18 cellular contexts compared by ENCODE assay signal in the genomic region with DNA sequence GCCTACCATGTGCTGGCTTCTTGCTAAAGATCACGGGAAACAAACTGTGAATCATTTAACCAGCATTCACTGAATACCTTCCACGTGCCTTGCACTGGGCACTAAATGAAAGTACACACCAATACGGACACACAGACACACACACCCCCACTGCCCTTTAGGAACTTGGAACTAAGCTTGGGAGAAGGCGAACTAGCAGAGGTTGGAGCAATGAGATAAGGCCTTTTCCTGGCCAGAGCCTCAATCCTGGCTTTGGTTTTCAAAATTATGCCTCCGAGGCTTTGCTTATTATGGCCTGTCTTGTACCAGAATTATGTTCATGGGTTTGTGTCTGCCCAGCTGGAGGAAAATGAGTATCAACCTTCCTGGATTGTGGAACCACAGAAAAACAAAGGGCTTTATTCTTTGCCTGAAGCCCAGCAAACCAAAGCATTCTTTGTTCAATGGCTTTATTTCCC. TPM values are rescaled to one million over a fixed set of nuclear protein-coding genes. Genes with fewer than 3 reads are reported as not detected.
DNase-seq lines count a peak whose midpoint lies in the region; ATAC-seq and TF ChIP-seq lines count a peak whose summit lies in the region.
"Had no signal": no experiment of that assay in that cellular context is flagged by ENCODE, and none has a peak within 500 bp of the region (broad histone marks: within the 10 kb centered on the region; RNA-seq: fewer than 3 reads in every experiment).

No MANE protein-coding gene starts in this region.

- 31% methylated on average over 5 of the region's 5 CpGs for WGBS in liver

- H3K9ac ChIP-seq in liver (ENCODE audit: low read depth in 1 of 2, low read length in 2 of 2) = peak overlapping the region; percentile 5 to 84

- H3K36me3 ChIP-seq in liver (ENCODE audit: control insufficient read depth in 4 of 4, insufficient read depth in 3 of 4, low read depth in 1 of 4, low read length in 3 of 4) = peaks cover 0 to 9% (median 6%) of the 10 kb centered on the region in 4 donors
- H3K36me3 ChIP-seq: lower lobe of right lung had no signal

- H3K4me1 ChIP-seq in liver (ENCODE audit: control insufficient read depth in 4 of 4, insufficient read depth in 4 of 4, low read length in 3 of 4) = peaks cover 1 to 9% (median 6%) of the 10 kb centered on the region in 4 donors
- H3K4me1 ChIP-seq: lower lobe of right lung had no signal

- peak; percentile 58 for DNase-seq in amniotic epithelial cell (ENCODE audit: low read depth)
- DNase-seq in fibroblast of the aortic adventitia (ENCODE audit: low read depth) = peak; percentile 33
- peak; percentile 87 for DNase-seq in superior temporal gyrus (ENCODE audit: extremely low spot score)
- DNase-seq in NCI-H2171 treated with DMSO at 0.1 percent for 48 hours (lab: John Stamatoyannopoulos, UW) = no peak
- DNase-seq in stimulated activated CD4-positive, alpha-beta T cell treated with anti-CD3 and anti-CD28 coated beads, Interleukin-2, amount 100 ng/mL, for 48 hours = no peak
- DNase-seq: activated CD4-positive, alpha-beta T cell treated with anti-CD3 and anti-CD28 coated beads for 36 hours; activated CD8-positive, alpha-beta memory T cell treated with anti-CD3 and anti-CD28 coated beads, Interleukin-2, amount 50 U/mL, for 4 hours; AML-193; GF-D8; Kasumi-1; lower lobe of right lung; naive thymus-derived CD4-positive, alpha-beta T cell; NCI-H1694; NCI-H446; SHP77; stimulated activated CD4-positive, alpha-beta T cell treated with anti-CD3 and anti-CD28 coated beads, Interleukin-1b, Interleukin-23, amount 100 ng/mL, for 48 hours had no signal

- H3K4me3 ChIP-seq in fibroblast of the aortic adventitia (ENCODE audit: low read depth, low read length) (no peak overlapping the region), liver (ENCODE audit: low read depth in 1 of 3, low read length in 3 of 3) (no peak overlapping the region)
- H3K4me3 ChIP-seq: lower lobe of right lung had no signal

- no peak for ATAC-seq in HG03135 (IDR thresholded peaks at IDR 0.05; ENCODE audit: unreplicated experiment)
- ATAC-seq: activated CD4-positive, alpha-beta T cell treated with anti-CD3 and anti-CD28 coated beads for 36 hours; lower lobe of right lung; naive thymus-derived CD4-positive, alpha-beta T cell had no signal

- peak overlapping the region; percentile 82 for H3K27ac ChIP-seq in liver (ENCODE audit: low read depth in 1 of 2, low read length in 2 of 2)
- H3K27ac ChIP-seq: lower lobe of right lung had no signal

- H3K9me3 ChIP-seq in liver (ENCODE audit: control insufficient read depth in 4 of 4, low read length in 3 of 4) = no peaks in the 10 kb centered on the region
- H3K9me3 ChIP-seq: lower lobe of right lung had no signal

- TF ChIP-seq RAD21 in liver (IDR thresholded peaks at IDR 0.05) = peak; percentile 66 to 71

- no peaks in the 10 kb centered on the region for H3K27me3 ChIP-seq in liver (ENCODE audit: control insufficient read depth in 4 of 4, insufficient read depth in 4 of 4, low read length in 3 of 4)

- TF ChIP-seq CTCF in fibroblast of the aortic adventitia (IDR thresholded peaks at IDR 0.05; ENCODE audit: insufficient read depth, low read length) = no peak
- TF ChIP-seq CTCF in liver (IDR thresholded peaks at IDR 0.05; ENCODE audit: low read depth, low read length, missing input control) = no peak

TF ChIP-seq in liver, 16 proteins besides CTCF, POLR2A, EP300 and RAD21:
- TF ChIP-seq FOXA2 (IDR thresholded peaks at IDR 0.05) (peak; percentile 93), TAF1 (conservative IDR thresholded peaks at IDR 0.05) (no peak), JUND (IDR thresholded peaks at IDR 0.05) (peak; percentile 82 to 92), NR2F2 (IDR thresholded peaks at IDR 0.05) (no peak), SP1 (IDR thresholded peaks at IDR 0.05) (peak; percentile 89), EGR1 (IDR thresholded peaks at IDR 0.05; ENCODE audit: low read depth in 2 of 2) (peak; percentile 17 to 90), YY1 (IDR thresholded peaks at IDR 0.05) (peak; percentile 86), HNF4A (conservative IDR thresholded peaks at IDR 0.05) (peak; percentile 92 to 97), FOXA1 (IDR thresholded peaks at IDR 0.05) (peak; percentile 94), GABPA (IDR thresholded peaks at IDR 0.05 in 1 of 2, conservative IDR thresholded peaks at IDR 0.05 in 1 of 2) (peak in 1 of 2 donors; percentile 62), RXRA (IDR thresholded peaks at IDR 0.05) (peak; percentile 79 to 96), HNF4G (IDR thresholded peaks at IDR 0.05) (peak; percentile 66)
- TF ChIP-seq, protein P1, sequence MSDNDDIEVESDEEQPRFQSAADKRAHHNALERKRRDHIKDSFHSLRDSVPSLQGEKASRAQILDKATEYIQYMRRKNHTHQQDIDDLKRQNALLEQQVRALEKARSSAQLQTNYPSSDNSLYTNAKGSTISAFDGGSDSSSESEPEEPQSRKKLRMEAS (IDR thresholded peaks at IDR 0.05) = peak; percentile 99
- TF ChIP-seq, protein P2, sequence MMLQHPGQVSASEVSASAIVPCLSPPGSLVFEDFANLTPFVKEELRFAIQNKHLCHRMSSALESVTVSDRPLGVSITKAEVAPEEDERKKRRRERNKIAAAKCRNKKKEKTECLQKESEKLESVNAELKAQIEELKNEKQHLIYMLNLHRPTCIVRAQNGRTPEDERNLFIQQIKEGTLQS (IDR thresholded peaks at IDR 0.05) = peak; percentile 45
- TF ChIP-seq, protein P3, sequence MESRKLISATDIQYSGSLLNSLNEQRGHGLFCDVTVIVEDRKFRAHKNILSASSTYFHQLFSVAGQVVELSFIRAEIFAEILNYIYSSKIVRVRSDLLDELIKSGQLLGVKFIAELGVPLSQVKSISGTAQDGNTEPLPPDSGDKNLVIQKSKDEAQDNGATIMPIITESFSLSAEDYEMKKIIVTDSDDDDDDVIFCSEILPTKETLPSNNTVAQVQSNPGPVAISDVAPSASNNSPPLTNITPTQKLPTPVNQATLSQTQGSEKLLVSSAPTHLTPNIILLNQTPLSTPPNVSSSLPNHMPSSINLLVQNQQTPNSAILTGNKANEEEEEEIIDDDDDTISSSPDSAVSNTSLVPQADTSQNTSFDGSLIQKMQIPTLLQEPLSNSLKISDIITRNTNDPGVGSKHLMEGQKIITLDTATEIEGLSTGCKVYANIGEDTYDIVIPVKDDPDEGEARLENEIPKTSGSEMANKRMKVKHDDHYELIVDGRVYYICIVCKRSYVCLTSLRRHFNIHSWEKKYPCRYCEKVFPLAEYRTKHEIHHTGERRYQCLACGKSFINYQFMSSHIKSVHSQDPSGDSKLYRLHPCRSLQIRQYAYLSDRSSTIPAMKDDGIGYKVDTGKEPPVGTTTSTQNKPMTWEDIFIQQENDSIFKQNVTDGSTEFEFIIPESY (IDR thresholded peaks at IDR 0.05) = peak; percentile 90
- TF ChIP-seq, protein P4, sequence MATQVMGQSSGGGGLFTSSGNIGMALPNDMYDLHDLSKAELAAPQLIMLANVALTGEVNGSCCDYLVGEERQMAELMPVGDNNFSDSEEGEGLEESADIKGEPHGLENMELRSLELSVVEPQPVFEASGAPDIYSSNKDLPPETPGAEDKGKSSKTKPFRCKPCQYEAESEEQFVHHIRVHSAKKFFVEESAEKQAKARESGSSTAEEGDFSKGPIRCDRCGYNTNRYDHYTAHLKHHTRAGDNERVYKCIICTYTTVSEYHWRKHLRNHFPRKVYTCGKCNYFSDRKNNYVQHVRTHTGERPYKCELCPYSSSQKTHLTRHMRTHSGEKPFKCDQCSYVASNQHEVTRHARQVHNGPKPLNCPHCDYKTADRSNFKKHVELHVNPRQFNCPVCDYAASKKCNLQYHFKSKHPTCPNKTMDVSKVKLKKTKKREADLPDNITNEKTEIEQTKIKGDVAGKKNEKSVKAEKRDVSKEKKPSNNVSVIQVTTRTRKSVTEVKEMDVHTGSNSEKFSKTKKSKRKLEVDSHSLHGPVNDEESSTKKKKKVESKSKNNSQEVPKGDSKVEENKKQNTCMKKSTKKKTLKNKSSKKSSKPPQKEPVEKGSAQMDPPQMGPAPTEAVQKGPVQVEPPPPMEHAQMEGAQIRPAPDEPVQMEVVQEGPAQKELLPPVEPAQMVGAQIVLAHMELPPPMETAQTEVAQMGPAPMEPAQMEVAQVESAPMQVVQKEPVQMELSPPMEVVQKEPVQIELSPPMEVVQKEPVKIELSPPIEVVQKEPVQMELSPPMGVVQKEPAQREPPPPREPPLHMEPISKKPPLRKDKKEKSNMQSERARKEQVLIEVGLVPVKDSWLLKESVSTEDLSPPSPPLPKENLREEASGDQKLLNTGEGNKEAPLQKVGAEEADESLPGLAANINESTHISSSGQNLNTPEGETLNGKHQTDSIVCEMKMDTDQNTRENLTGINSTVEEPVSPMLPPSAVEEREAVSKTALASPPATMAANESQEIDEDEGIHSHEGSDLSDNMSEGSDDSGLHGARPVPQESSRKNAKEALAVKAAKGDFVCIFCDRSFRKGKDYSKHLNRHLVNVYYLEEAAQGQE (IDR thresholded peaks at IDR 0.05) = peak; percentile 75

RNA-seq across cellular contexts. Expression of a gene that starts 32.3 kb away (rescaled TPM):
- total RNA-seq in fibroblast of the aortic adventitia (ENCODE audit: low replicate concordance) (3.6 and 11.1 TPM in 2 replicates), liver (10 to 100 TPM; 19.4 to 26.6 TPM)
- 10 to 100 TPM; 10.4 to 29.1 TPM for polyA plus RNA-seq in liver

Comparison
In these comparisons a context has a peak if more than half of its experiments do, and no peak if none do; other contexts are left out.
1. DNase-seq: peak in amniotic epithelial cell (single experiment), fibroblast of the aortic adventitia (single experiment) and superior temporal gyrus (single experiment); none in NCI-H2171 treated with DMSO at 0.1 percent for 48 hours (single experiment) and stimulated activated CD4-positive, alpha-beta T cell treated with anti-CD3 and anti-CD28 coated beads, Interleukin-2, amount 100 ng/mL, for 48 hours (0 of 2).